Comparison of ENCODE assay signal across 8 cellular contexts in the genomic region with DNA sequence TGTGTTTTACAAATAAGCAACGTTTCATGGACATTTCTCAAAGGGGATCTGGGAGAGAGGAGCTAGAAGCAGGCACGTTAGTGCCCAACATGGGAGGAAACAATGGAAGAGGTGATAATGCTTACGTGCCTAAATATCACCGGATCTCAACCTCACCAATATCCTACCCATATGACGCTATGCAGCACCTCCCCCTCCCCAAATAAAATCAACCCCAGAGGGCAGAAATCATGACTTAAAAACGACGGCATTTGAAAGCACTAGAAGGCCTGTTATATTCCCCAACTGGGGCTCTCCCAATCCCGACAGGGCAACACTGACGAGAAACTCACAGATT. TPM values are rescaled to one million over a fixed set of nuclear protein-coding genes. Genes with fewer than 3 reads are reported as not detected.
DNase-seq lines count a peak whose midpoint lies in the region; ATAC-seq and TF ChIP-seq lines count a peak whose summit lies in the region.

No MANE protein-coding gene starts in this region.

- H3K9me3 ChIP-seq in esophagus squamous epithelium (no peaks in the 10 kb centered on the region), ovary (no peaks in the 10 kb centered on the region)

- DNase-seq in esophagus squamous epithelium (lab: John Stamatoyannopoulos, UW) (no peak), ovary (no peak), NCI-H446 treated with DMSO at 0.1 percent for 48 hours (lab: John Stamatoyannopoulos, UW) (no peak), NCI-H2107 (lab: John Stamatoyannopoulos, UW) (no peak), islet precursor cell (no peak)

- H3K27ac ChIP-seq in esophagus squamous epithelium (peak overlapping the region; percentile 85 to 95 (median 90)), ovary (peak overlapping the region in 1 of 2 donors; percentile 80)

- 0 to 1% methylated on average over 7 to 9 of the region's 9 CpGs for WGBS in esophagus squamous epithelium, 2 donors
- WGBS in ovary, 3 donors = 0 to 1% (median 0%) methylated on average over 9 of the region's 9 CpGs

- H3K36me3 ChIP-seq in esophagus squamous epithelium (peaks cover 0 to 8% (median 0%) of the 10 kb centered on the region in 3 donors), ovary (no peaks in the 10 kb centered on the region)

- peaks cover 9 to 35% (median 14%) of the 10 kb centered on the region in 3 donors for H3K4me1 ChIP-seq in esophagus squamous epithelium
- H3K4me1 ChIP-seq in ovary (ENCODE audit: insufficient read depth) = peaks cover 1% of the 10 kb centered on the region

- H3K4me3 ChIP-seq in GM12875 (ENCODE audit: low read depth, low read length) (peak overlapping the region; percentile 56), esophagus squamous epithelium (peak overlapping the region; percentile 73 to 89 (median 85)), ovary (peak overlapping the region; percentile 79)

- TF ChIP-seq POLR2A in esophagus squamous epithelium (IDR thresholded peaks at IDR 0.05) (no peak), ovary (IDR thresholded peaks at IDR 0.05) (no peak)

- TF ChIP-seq CTCF in GM12875 (IDR thresholded peaks at IDR 0.05; ENCODE audit: borderline replicate concordance, insufficient read depth, low read depth, low read length) = no peak
- no peak for TF ChIP-seq CTCF in esophagus squamous epithelium (IDR thresholded peaks at IDR 0.05)
- no peak for TF ChIP-seq CTCF in ovary (IDR thresholded peaks at IDR 0.05)

- no peak for TF ChIP-seq EP300 in ovary (IDR thresholded peaks at IDR 0.05)

- intact Hi-C loops in esophagus squamous epithelium (cut with DNase I) (no loop called here), ovary (cut with DNase I) (no loop called here)

- ATAC-seq in HG02678 (IDR thresholded peaks at IDR 0.05; ENCODE audit: unreplicated experiment) (peak; percentile 3), SK-N-SH treated with all-trans-retinoic acid at 6 μM for 48 hours (peak; percentile 18)

- H3K27me3 ChIP-seq in esophagus squamous epithelium (no peaks in the 10 kb centered on the region), ovary (no peaks in the 10 kb centered on the region)

TF ChIP-seq in SK-N-SH treated with all-trans-retinoic acid at 6 μM for 48 hours, 23 proteins besides CTCF, POLR2A, EP300 and RAD21:
- TF ChIP-seq ZFP3 (CRISPR knock-in tag; IDR thresholded peaks at IDR 0.05) (no peak), ARNTL (CRISPR knock-in tag; IDR thresholded peaks at IDR 0.05; ENCODE audit: borderline replicate concordance, low read depth) (no peak), ZNF70 (CRISPR knock-in tag; IDR thresholded peaks at IDR 0.05) (no peak), ISL1 (CRISPR knock-in tag; IDR thresholded peaks at IDR 0.05) (no peak), ZFP30 (CRISPR knock-in tag; IDR thresholded peaks at IDR 0.05) (no peak), ZNF565 (CRISPR knock-in tag; conservative IDR thresholded peaks at IDR 0.05; ENCODE audit: low read depth) (no peak), PPARA (CRISPR knock-in tag; IDR thresholded peaks at IDR 0.05; ENCODE audit: borderline replicate concordance) (no peak), TCF4 (CRISPR knock-in tag; IDR thresholded peaks at IDR 0.05; ENCODE audit: borderline replicate concordance) (no peak), TOX (CRISPR knock-in tag; IDR thresholded peaks at IDR 0.05; ENCODE audit: borderline replicate concordance) (no peak), GLIS3 (CRISPR knock-in tag; IDR thresholded peaks at IDR 0.05) (no peak), BACH2 (CRISPR knock-in tag; IDR thresholded peaks at IDR 0.05; ENCODE audit: borderline replicate concordance) (no peak), SNAI2 (CRISPR knock-in tag; IDR thresholded peaks at IDR 0.05) (no peak)
- TF ChIP-seq, protein P1, sequence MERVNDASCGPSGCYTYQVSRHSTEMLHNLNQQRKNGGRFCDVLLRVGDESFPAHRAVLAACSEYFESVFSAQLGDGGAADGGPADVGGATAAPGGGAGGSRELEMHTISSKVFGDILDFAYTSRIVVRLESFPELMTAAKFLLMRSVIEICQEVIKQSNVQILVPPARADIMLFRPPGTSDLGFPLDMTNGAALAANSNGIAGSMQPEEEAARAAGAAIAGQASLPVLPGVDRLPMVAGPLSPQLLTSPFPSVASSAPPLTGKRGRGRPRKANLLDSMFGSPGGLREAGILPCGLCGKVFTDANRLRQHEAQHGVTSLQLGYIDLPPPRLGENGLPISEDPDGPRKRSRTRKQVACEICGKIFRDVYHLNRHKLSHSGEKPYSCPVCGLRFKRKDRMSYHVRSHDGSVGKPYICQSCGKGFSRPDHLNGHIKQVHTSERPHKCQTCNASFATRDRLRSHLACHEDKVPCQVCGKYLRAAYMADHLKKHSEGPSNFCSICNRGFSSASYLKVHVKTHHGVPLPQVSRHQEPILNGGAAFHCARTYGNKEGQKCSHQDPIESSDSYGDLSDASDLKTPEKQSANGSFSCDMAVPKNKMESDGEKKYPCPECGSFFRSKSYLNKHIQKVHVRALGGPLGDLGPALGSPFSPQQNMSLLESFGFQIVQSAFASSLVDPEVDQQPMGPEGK (CRISPR knock-in tag; IDR thresholded peaks at IDR 0.05; ENCODE audit: borderline replicate concordance) = no peak
- TF ChIP-seq, protein P2, sequence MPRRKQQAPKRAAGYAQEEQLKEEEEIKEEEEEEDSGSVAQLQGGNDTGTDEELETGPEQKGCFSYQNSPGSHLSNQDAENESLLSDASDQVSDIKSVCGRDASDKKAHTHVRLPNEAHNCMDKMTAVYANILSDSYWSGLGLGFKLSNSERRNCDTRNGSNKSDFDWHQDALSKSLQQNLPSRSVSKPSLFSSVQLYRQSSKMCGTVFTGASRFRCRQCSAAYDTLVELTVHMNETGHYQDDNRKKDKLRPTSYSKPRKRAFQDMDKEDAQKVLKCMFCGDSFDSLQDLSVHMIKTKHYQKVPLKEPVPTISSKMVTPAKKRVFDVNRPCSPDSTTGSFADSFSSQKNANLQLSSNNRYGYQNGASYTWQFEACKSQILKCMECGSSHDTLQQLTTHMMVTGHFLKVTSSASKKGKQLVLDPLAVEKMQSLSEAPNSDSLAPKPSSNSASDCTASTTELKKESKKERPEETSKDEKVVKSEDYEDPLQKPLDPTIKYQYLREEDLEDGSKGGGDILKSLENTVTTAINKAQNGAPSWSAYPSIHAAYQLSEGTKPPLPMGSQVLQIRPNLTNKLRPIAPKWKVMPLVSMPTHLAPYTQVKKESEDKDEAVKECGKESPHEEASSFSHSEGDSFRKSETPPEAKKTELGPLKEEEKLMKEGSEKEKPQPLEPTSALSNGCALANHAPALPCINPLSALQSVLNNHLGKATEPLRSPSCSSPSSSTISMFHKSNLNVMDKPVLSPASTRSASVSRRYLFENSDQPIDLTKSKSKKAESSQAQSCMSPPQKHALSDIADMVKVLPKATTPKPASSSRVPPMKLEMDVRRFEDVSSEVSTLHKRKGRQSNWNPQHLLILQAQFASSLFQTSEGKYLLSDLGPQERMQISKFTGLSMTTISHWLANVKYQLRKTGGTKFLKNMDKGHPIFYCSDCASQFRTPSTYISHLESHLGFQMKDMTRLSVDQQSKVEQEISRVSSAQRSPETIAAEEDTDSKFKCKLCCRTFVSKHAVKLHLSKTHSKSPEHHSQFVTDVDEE (CRISPR knock-in tag; IDR thresholded peaks at IDR 0.05) = no peak
- TF ChIP-seq, protein P3, sequence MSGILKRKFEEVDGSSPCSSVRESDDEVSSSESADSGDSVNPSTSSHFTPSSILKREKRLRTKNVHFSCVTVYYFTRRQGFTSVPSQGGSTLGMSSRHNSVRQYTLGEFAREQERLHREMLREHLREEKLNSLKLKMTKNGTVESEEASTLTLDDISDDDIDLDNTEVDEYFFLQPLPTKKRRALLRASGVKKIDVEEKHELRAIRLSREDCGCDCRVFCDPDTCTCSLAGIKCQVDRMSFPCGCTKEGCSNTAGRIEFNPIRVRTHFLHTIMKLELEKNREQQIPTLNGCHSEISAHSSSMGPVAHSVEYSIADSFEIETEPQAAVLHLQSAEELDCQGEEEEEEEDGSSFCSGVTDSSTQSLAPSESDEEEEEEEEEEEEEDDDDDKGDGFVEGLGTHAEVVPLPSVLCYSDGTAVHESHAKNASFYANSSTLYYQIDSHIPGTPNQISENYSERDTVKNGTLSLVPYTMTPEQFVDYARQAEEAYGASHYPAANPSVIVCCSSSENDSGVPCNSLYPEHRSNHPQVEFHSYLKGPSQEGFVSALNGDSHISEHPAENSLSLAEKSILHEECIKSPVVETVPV (CRISPR knock-in tag; IDR thresholded peaks at IDR 0.05) = no peak
- TF ChIP-seq, protein P4, sequence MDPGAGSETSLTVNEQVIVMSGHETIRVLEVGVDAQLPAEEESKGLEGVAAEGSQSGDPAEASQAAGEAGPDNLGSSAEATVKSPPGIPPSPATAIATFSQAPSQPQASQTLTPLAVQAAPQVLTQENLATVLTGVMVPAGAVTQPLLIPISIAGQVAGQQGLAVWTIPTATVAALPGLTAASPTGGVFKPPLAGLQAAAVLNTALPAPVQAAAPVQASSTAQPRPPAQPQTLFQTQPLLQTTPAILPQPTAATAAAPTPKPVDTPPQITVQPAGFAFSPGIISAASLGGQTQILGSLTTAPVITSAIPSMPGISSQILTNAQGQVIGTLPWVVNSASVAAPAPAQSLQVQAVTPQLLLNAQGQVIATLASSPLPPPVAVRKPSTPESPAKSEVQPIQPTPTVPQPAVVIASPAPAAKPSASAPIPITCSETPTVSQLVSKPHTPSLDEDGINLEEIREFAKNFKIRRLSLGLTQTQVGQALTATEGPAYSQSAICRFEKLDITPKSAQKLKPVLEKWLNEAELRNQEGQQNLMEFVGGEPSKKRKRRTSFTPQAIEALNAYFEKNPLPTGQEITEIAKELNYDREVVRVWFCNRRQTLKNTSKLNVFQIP (CRISPR knock-in tag; IDR thresholded peaks at IDR 0.05; ENCODE audit: borderline replicate concordance, low read depth) = no peak
- TF ChIP-seq, protein P5, sequence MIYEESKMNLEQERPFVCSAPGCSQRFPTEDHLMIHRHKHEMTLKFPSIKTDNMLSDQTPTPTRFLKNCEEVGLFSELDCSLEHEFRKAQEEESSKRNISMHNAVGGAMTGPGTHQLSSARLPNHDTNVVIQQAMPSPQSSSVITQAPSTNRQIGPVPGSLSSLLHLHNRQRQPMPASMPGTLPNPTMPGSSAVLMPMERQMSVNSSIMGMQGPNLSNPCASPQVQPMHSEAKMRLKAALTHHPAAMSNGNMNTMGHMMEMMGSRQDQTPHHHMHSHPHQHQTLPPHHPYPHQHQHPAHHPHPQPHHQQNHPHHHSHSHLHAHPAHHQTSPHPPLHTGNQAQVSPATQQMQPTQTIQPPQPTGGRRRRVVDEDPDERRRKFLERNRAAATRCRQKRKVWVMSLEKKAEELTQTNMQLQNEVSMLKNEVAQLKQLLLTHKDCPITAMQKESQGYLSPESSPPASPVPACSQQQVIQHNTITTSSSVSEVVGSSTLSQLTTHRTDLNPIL (CRISPR knock-in tag; IDR thresholded peaks at IDR 0.05; ENCODE audit: low read depth) = no peak

RNA-seq across cellular contexts. Expression of a gene that starts 0.4 kb away (rescaled TPM):
- total RNA-seq in esophagus squamous epithelium (10 to 100 TPM; 41.6 to 65.3 (median 45.8) TPM), ovary (10 to 100 TPM; 25.4 to 68.1 (median 56.5) TPM)
- polyA plus RNA-seq in ovary = 10 to 100 TPM; 29.3 to 42.2 TPM
